Comparison of ENCODE assay signal across 16 cellular contexts in genomic region chr11:66325140-66325754, GRCh38. TPM values are rescaled to one million over a fixed set of nuclear protein-coding genes. Genes with fewer than 3 reads are reported as not detected.
DNase-seq lines count a peak whose midpoint lies in the region; ATAC-seq and TF ChIP-seq lines count a peak whose summit lies in the region.
"Had no signal": no experiment of that assay in that cellular context is flagged by ENCODE, and none has a peak within 500 bp of the region (broad histone marks: within the 10 kb centered on the region; RNA-seq: fewer than 3 reads in every experiment).

No MANE protein-coding gene starts in this region.

- 77 to 86% methylated on average over 5 to 9 of the region's 12 CpGs for WGBS in transverse colon (ENCODE audit: low coverage in 1 of 2), 2 donors

- no peak for ATAC-seq in T-cell (replicated peaks in 1 of 4)

- no peaks in the 10 kb centered on the region for H3K27me3 ChIP-seq in ACC112 (ENCODE audit: insufficient read depth, low read length)
- H3K27me3 ChIP-seq in transverse colon = no peaks in the 10 kb centered on the region
- H3K27me3 ChIP-seq: breast epithelium, spleen had no signal

- peak overlapping the region in 1 of 3 donors; percentile 53 for H3K4me3 Mint-ChIP-seq in T-cell
- H3K4me3 Mint-ChIP-seq in activated CD4-positive, alpha-beta memory T cell treated with anti-CD3 and anti-CD28 coated beads for 36 hours = no peak overlapping the region

- H3K27ac ChIP-seq in ACC112 (ENCODE audit: low read depth, low read length) (peak overlapping the region; percentile 86), transverse colon (no peak overlapping the region)
- H3K27ac ChIP-seq: PC-9 had no signal

- no peaks in the 10 kb centered on the region for H3K9me3 ChIP-seq in transverse colon
- H3K9me3 ChIP-seq: breast epithelium, spleen had no signal

- peak overlapping the region; percentile 88 for H3K27ac Mint-ChIP-seq in T-cell
- H3K27ac Mint-ChIP-seq in activated CD4-positive, alpha-beta memory T cell treated with anti-CD3 and anti-CD28 coated beads for 36 hours = no peak overlapping the region

- in situ Hi-C loops in transverse colon (cut with MboI; ENCODE audit: low pct_ligation_motif_present in 1 of 4, low pct_unique_long_range_greater_than_20kb in 1 of 4, low sequenced_read_pairs in 3 of 4) = no loop called here

- intact Hi-C loops in transverse colon (cut with DNase I; ENCODE audit: low total_unique reads) = no loop called here
- intact Hi-C loops in activated CD4-positive, alpha-beta memory T cell treated with anti-CD3 and anti-CD28 coated beads for 36 hours (cut with micrococcal nuclease) = no loop called here

- no peak for TF ChIP-seq EP300 in transverse colon (IDR thresholded peaks at IDR 0.05; ENCODE audit: low read depth)

- CTCF ChIA-PET in T-cell (lab: Charles Lee) = no interaction called here
- CTCF ChIA-PET in activated CD4-positive, alpha-beta memory T cell treated with anti-CD3 and anti-CD28 coated beads for 36 hours (lab: Charles Lee) = interaction anchor here (2.1 kb wide), 1 partner anchor 14 kb away, joined by 6 read pairs; no protein-coding TSS in a partner anchor

- TF ChIP-seq POLR2A in transverse colon (IDR thresholded peaks at IDR 0.05) = no peak

- H3K36me3 Mint-ChIP-seq in T-cell = no peaks in the 10 kb centered on the region
- H3K36me3 Mint-ChIP-seq in activated CD4-positive, alpha-beta memory T cell treated with anti-CD3 and anti-CD28 coated beads for 36 hours = no peaks in the 10 kb centered on the region
- H3K36me3 Mint-ChIP-seq: CD4-positive, CD25-positive, alpha-beta regulatory T cell; naive B cell had no signal

- H3K4me1 Mint-ChIP-seq in T-cell = peaks cover 46 to 56% (median 48%) of the 10 kb centered on the region in 3 donors
- H3K4me1 Mint-ChIP-seq in activated CD4-positive, alpha-beta memory T cell treated with anti-CD3 and anti-CD28 coated beads for 36 hours (ENCODE audit: low read depth) = peaks cover 27% of the 10 kb centered on the region

- no peak for TF ChIP-seq CTCF in transverse colon (IDR thresholded peaks at IDR 0.05)

- H2AFZ ChIP-seq in ACC112 (ENCODE audit: low read length, unreplicated experiment) = no peak overlapping the region
- H2AFZ ChIP-seq: PC-9 had no signal

- H3K4me1 ChIP-seq in ACC112 (ENCODE audit: control insufficient read depth, insufficient read depth, low read length, unreplicated experiment) = peaks cover 68% of the 10 kb centered on the region
- H3K4me1 ChIP-seq in transverse colon = peaks cover 16 to 26% (median 22%) of the 10 kb centered on the region in 4 donors

- H3K4me3 ChIP-seq in ACC112 (ENCODE audit: low read depth, low read length) (no peak overlapping the region), transverse colon (no peak overlapping the region)
- H3K4me3 ChIP-seq: breast epithelium, PC-9, spleen had no signal

- H3K79me2 ChIP-seq in ACC112 (ENCODE audit: control insufficient read depth, insufficient read depth, low read length, unreplicated experiment) = no peaks in the 10 kb centered on the region

- H3K9me3 Mint-ChIP-seq in T-cell = peaks cover 0 to 1% (median 0%) of the 10 kb centered on the region in 3 donors
- peaks cover 2% of the 10 kb centered on the region for H3K9me3 Mint-ChIP-seq in activated CD4-positive, alpha-beta memory T cell treated with anti-CD3 and anti-CD28 coated beads for 36 hours

- POLR2A ChIA-PET in T-cell (lab: Charles Lee) = no interaction called here
- POLR2A ChIA-PET in activated CD4-positive, alpha-beta memory T cell treated with anti-CD3 and anti-CD28 coated beads for 36 hours (lab: Charles Lee) = no interaction called here

- H3K27me3 Mint-ChIP-seq in T-cell = no peaks in the 10 kb centered on the region
- no peaks in the 10 kb centered on the region for H3K27me3 Mint-ChIP-seq in activated CD4-positive, alpha-beta memory T cell treated with anti-CD3 and anti-CD28 coated beads for 36 hours
- H3K27me3 Mint-ChIP-seq: CD4-positive, CD25-positive, alpha-beta regulatory T cell had no signal

- H3K36me3 ChIP-seq in ACC112 (ENCODE audit: insufficient read depth, low read length) = no peaks in the 10 kb centered on the region
- H3K36me3 ChIP-seq in transverse colon = no peaks in the 10 kb centered on the region
- H3K36me3 ChIP-seq: breast epithelium, spleen had no signal

- peak; percentile 32 for DNase-seq in HCEC 1CT
- no peak for DNase-seq in T-cell
- peak; percentile 50 for DNase-seq in islet precursor cell
- DNase-seq in transverse colon = no peak
- no peak for DNase-seq in activated CD4-positive, alpha-beta memory T cell treated with anti-CD3 and anti-CD28 coated beads for 36 hours
- no peak for DNase-seq in NCI-H2227 treated with DMSO at 0.1 percent for 48 hours (lab: John Stamatoyannopoulos, UW)
- DNase-seq in GM19238 (ENCODE audit: insufficient read length, low spot score) = no peak
- DNase-seq: activated T-cell treated with anti-CD3 and anti-CD28 coated beads, Interleukin-2, amount 50 U/mL, for 48 hours; erythroblast; naive B cell; NCI-H187 treated with DMSO at 0.1 percent for 48 hours; PC-9; spleen had no signal

RNA-seq across cellular contexts. Expression of gene CD248, which starts 8.4 kb away (rescaled TPM):
- total RNA-seq in T-cell = 10 to 100 TPM in 2 of 5 donors, 1 to 10 TPM in 3; 2.5 to 14.7 (median 8.7) TPM
- 10 to 100 TPM in 1 of 4 donors, 1 to 10 TPM in 3; 2.6 to 36.2 (median 6.5) TPM for total RNA-seq in transverse colon
- not detected for total RNA-seq in activated CD4-positive, alpha-beta memory T cell treated with anti-CD3 and anti-CD28 coated beads for 36 hours
- total RNA-seq: PC-9 had no signal

RNA-seq across cellular contexts. Expression of gene RIN1, which starts 11.0 kb away (rescaled TPM):
- 10 to 100 TPM in 2 of 5 donors, 1 to 10 TPM in 3; 5.0 to 11.7 (median 8.3) TPM for total RNA-seq in T-cell
- total RNA-seq in transverse colon = 10 to 100 TPM in 3 of 4 donors, 1 to 10 TPM in 1; 8.8 to 43.8 (median 14.4) TPM
- total RNA-seq in activated CD4-positive, alpha-beta memory T cell treated with anti-CD3 and anti-CD28 coated beads for 36 hours = 1 to 10 TPM; 1.0 to 1.6 TPM

RNA-seq across cellular contexts. Expression of gene BRMS1, which starts 19.7 kb away (rescaled TPM):
- total RNA-seq in T-cell (10 to 100 TPM; 42.9 to 58.8 (median 54.8) TPM), transverse colon (100 to 1,000 TPM in 1 of 4 donors, 10 to 100 TPM in 3; 34.0 to 178 (median 63.1) TPM)
- 10 to 100 TPM; 29.3 to 31.2 TPM for total RNA-seq in activated CD4-positive, alpha-beta memory T cell treated with anti-CD3 and anti-CD28 coated beads for 36 hours

RNA-seq across cellular contexts. Expression of gene B4GAT1, which starts 22.2 kb away (rescaled TPM):
- total RNA-seq in T-cell (1 to 10 TPM; 4.0 to 9.2 (median 7.9) TPM), transverse colon (10 to 100 TPM; 21.8 to 31.8 (median 23.6) TPM)
- 1 to 10 TPM; 8.2 to 8.3 TPM for total RNA-seq in activated CD4-positive, alpha-beta memory T cell treated with anti-CD3 and anti-CD28 coated beads for 36 hours

RNA-seq across cellular contexts. Expression of gene TMEM151A, which starts 33.6 kb away (rescaled TPM):
- total RNA-seq in T-cell = under 1 TPM in 4 of 5 donors, not detected in 1; 0.19 to 0.33 (median 0.23) TPM
- total RNA-seq in transverse colon = under 1 TPM in 2 of 4 donors, not detected in 2; 0.55 to 0.75 TPM
- not detected for total RNA-seq in activated CD4-positive, alpha-beta memory T cell treated with anti-CD3 and anti-CD28 coated beads for 36 hours
- total RNA-seq: CD4-positive, CD25-positive, alpha-beta regulatory T cell had no signal

Comparison
In these comparisons a context has a peak if more than half of its experiments do, and no peak if none do; other contexts are left out.
1. DNase-seq: peak in HCEC 1CT (single experiment) and islet precursor cell (single experiment); none in T-cell (0 of 34), transverse colon (single experiment), activated CD4-positive, alpha-beta memory T cell treated with anti-CD3 and anti-CD28 coated beads for 36 hours (single experiment), NCI-H2227 treated with DMSO at 0.1 percent for 48 hours (single experiment) and GM19238 (single experiment).